Comparison of ENCODE assay signal across 31 cellular contexts in genomic region chr12:126425264-126425663, GRCh38.
"Had no signal": no experiment of that assay in that cellular context is flagged by ENCODE, and none has a peak within 500 bp of the region (broad histone marks: within the 10 kb centered on the region; RNA-seq: fewer than 3 reads in every experiment).

No MANE protein-coding gene starts in this region.

- H3K36me3 ChIP-seq: breast epithelium, cardiac muscle cell, colonic mucosa, esophagus muscularis mucosa, gastrocnemius medialis, heart left ventricle had no signal

- DNase-seq: activated CD4-positive, alpha-beta T cell treated with anti-CD3 and anti-CD28 coated beads for 48 hours; activated CD4-positive, alpha-beta T cell treated with anti-CD3 and anti-CD28 coated beads, Interleukin-2, amount 50 U/mL, for 1 hour; activated CD4-positive, alpha-beta T cell treated with anti-CD3 and anti-CD28 coated beads, Interleukin-2, amount 50 U/mL, for 48 hours; activated CD8-positive, alpha-beta memory T cell treated with anti-CD3 and anti-CD28 coated beads for 24 hours; activated CD8-positive, alpha-beta T cell treated with anti-CD3 and anti-CD28 coated beads for 36 hours; activated effector memory CD4-positive, alpha-beta T cell treated with Interleukin-2 at 50 U/mL for 16 hours; activated gamma-delta T cell treated with Interleukin-2 at 50 U/mL for 16 hours; activated naive CD4-positive, alpha-beta T cell treated with anti-CD3 and anti-CD28 coated beads, Interleukin-2, amount 50 U/mL, for 16 hours; activated naive CD4-positive, alpha-beta T cell treated with Interleukin-2 at 50 U/mL for 16 hours; activated T-cell treated with anti-CD3 and anti-CD28 coated beads, Interleukin-2, amount 50 U/mL, for 4 hours; amniotic stem cell; anterior cingulate cortex; central memory CD4-positive, alpha-beta T cell; cerebellar nuclear complex; colonic mucosa; effector CD8-positive, alpha-beta T cell; erythroblast; foreskin keratinocyte; gastrocnemius medialis; glutamatergic neuron; heart left ventricle; T-helper 2 cell had no signal

- H3K27me3 Mint-ChIP-seq: activated CD8-positive, alpha-beta T cell treated with anti-CD3 and anti-CD28 coated beads for 36 hours; activated naive CD8-positive, alpha-beta T cell had no signal

- H3K9me3 ChIP-seq: colonic mucosa, esophagus muscularis mucosa, gastrocnemius medialis had no signal

- H3K27me3 ChIP-seq: breast epithelium, cardiac muscle cell, colonic mucosa, foreskin keratinocyte, gastrocnemius medialis, heart left ventricle had no signal

- FAIRE-seq: TTC549 had no signal

- H3K27ac ChIP-seq: breast epithelium, cardiac muscle cell, colonic mucosa, esophagus muscularis mucosa, foreskin keratinocyte, gastrocnemius medialis, heart left ventricle, VCaP had no signal

- H3K4me3 Mint-ChIP-seq: activated CD8-positive, alpha-beta T cell treated with anti-CD3 and anti-CD28 coated beads for 36 hours; activated naive CD8-positive, alpha-beta T cell; activated T-cell treated with anti-CD3 and anti-CD28 coated beads, Interleukin-2, amount 50 U/mL, for 4 hours; activated T-helper 17 cell treated with anti-CD3 and anti-CD28 coated beads, Interleukin-2, amount 50 U/mL, for 72 hours; brain; WTC11 had no signal

- H3K36me3 Mint-ChIP-seq: activated naive CD8-positive, alpha-beta T cell; brain had no signal

- H3K4me1 Mint-ChIP-seq: activated T-helper 17 cell treated with anti-CD3 and anti-CD28 coated beads, Interleukin-2, amount 50 U/mL, for 72 hours; WTC11 had no signal

- H3K4me3 ChIP-seq: breast epithelium, cardiac muscle cell, colonic mucosa, esophagus muscularis mucosa, gastrocnemius medialis, heart left ventricle had no signal

- H3K27ac Mint-ChIP-seq: activated CD8-positive, alpha-beta T cell treated with anti-CD3 and anti-CD28 coated beads for 36 hours; activated naive CD8-positive, alpha-beta T cell; activated T-helper 17 cell treated with anti-CD3 and anti-CD28 coated beads, Interleukin-2, amount 50 U/mL, for 72 hours; WTC11 had no signal

- H3K9me3 Mint-ChIP-seq: activated T-helper 17 cell treated with anti-CD3 and anti-CD28 coated beads, Interleukin-2, amount 50 U/mL, for 72 hours had no signal

- H3K4me1 ChIP-seq: breast epithelium, colonic mucosa, esophagus muscularis mucosa, foreskin keratinocyte, gastrocnemius medialis, heart left ventricle had no signal
